ENCODE assay signal across 8 cellular contexts in genomic region chr4:109701566-109702399, GRCh38. TPM values are rescaled to one million over a fixed set of nuclear protein-coding genes. Genes with fewer than 3 reads are reported as not detected.
A peak's percentile ranks its signal among the peaks of the same experiment; 100 is the strongest.
DNase-seq lines count a peak whose midpoint lies in the region; ATAC-seq and TF ChIP-seq lines count a peak whose summit lies in the region.

No MANE protein-coding gene starts in this region.

- POLR2A ChIA-PET in BJ (lab: Charles Lee), result no interaction called here
- POLR2A ChIA-PET in HEK293T (lab: Yijun Ruan, JAX), result interaction anchor here (1.5 kb wide), 1 partner anchor 121 kb away, joined by 3 read pairs; no protein-coding TSS in a partner anchor

- peaks cover 6 to 9% of the 10 kb centered on the region in 2 donors for H3K36me3 Mint-ChIP-seq in activated T-cell treated with anti-CD3 and anti-CD28 coated beads, Interleukin-2, amount 50 U/mL, for 72 hours (ENCODE audit: insufficient read depth in 2 of 2)

- no peaks in the 10 kb centered on the region for H3K9me3 Mint-ChIP-seq in activated T-cell treated with anti-CD3 and anti-CD28 coated beads, Interleukin-2, amount 50 U/mL, for 72 hours

- DNase-seq in BJ (ENCODE audit: low read depth) (no peak), HEK293T (ENCODE audit: extremely low spot score) (peak; percentile 11), iPS-NIHi7 (ENCODE audit: extremely low spot score) (peak; percentile 49), stomach (no peak), hypothalamus (lab: John Stamatoyannopoulos, UW) (no peak), NCI-H524 (lab: John Stamatoyannopoulos, UW) (no peak), hepatic stellate cell (ENCODE audit: low spot score) (no peak)
- peak in 1 of 2 donors; percentile 6 for DNase-seq in activated T-cell treated with anti-CD3 and anti-CD28 coated beads, Interleukin-2, amount 50 U/mL, for 72 hours

- WGBS in stomach, 5 donors, result 21 to 38% (median 27%) methylated on average over 21 of the region's 21 CpGs

- peak overlapping the region; percentile 85 for H3K27ac Mint-ChIP-seq in activated T-cell treated with anti-CD3 and anti-CD28 coated beads, Interleukin-2, amount 50 U/mL, for 72 hours

- H3K27me3 Mint-ChIP-seq in activated T-cell treated with anti-CD3 and anti-CD28 coated beads, Interleukin-2, amount 50 U/mL, for 72 hours (ENCODE audit: low read depth), result no peaks in the 10 kb centered on the region

- H3K27ac ChIP-seq in stomach, result peak overlapping the region; percentile 90 to 98 (median 91)

- peak in 1 of 2 donors; percentile 6 for ATAC-seq in activated T-cell treated with anti-CD3 and anti-CD28 coated beads, Interleukin-2, amount 50 U/mL, for 72 hours (replicated peaks in 1 of 2)

- no peak for TF ChIP-seq EP300 in stomach (IDR thresholded peaks at IDR 0.05)

- TF ChIP-seq CTCF in BJ (IDR thresholded peaks at IDR 0.05; ENCODE audit: insufficient read depth, low read depth, low read length) (no peak), stomach (IDR thresholded peaks at IDR 0.05) (no peak)

- CTCF ChIA-PET in BJ (lab: Yijun Ruan, JAX), result interaction anchor here (0.8 to 1.6 kb wide), 4 partner anchors 11 to 103 kb away, joined by 3 to 7 read pairs (median 4); no protein-coding TSS in a partner anchor
- CTCF ChIA-PET in HEK293T (lab: Yijun Ruan, JAX), result interaction anchor here (0.5 kb wide), 1 partner anchor 178 kb away, joined by 3 read pairs; no protein-coding TSS in a partner anchor

- H3K4me1 Mint-ChIP-seq in activated T-cell treated with anti-CD3 and anti-CD28 coated beads, Interleukin-2, amount 50 U/mL, for 72 hours (ENCODE audit: low read depth), result peaks cover 43% of the 10 kb centered on the region

- TF ChIP-seq POLR2A in stomach (IDR thresholded peaks at IDR 0.05), result no peak

- peak overlapping the region; percentile 95 to 98 for H3K4me3 Mint-ChIP-seq in activated T-cell treated with anti-CD3 and anti-CD28 coated beads, Interleukin-2, amount 50 U/mL, for 72 hours

- peak overlapping the region; percentile 91 for H3K4me3 ChIP-seq in BJ (ENCODE audit: low read depth, low read length)
- H3K4me3 ChIP-seq in stomach, result peak overlapping the region; percentile 82 to 89 (median 86)

- H3K4me1 ChIP-seq in stomach, result peaks cover 18 to 43% (median 23%) of the 10 kb centered on the region in 4 donors

- H3K9me3 ChIP-seq in stomach, result no peaks in the 10 kb centered on the region

- H3K36me3 ChIP-seq in BJ (ENCODE audit: control insufficient read depth, insufficient read depth, low read length) (peaks cover 5% of the 10 kb centered on the region), stomach (peaks cover 0 to 16% (median 11%) of the 10 kb centered on the region in 4 donors)

- no peaks in the 10 kb centered on the region for H3K27me3 ChIP-seq in BJ (ENCODE audit: control insufficient read depth, insufficient read depth, low read length)
- no peaks in the 10 kb centered on the region for H3K27me3 ChIP-seq in stomach

- intact Hi-C loops in stomach (cut with DNase I; ENCODE audit: low total_unique reads), result no loop called here

TF ChIP-seq in HEK293T, 16 proteins besides CTCF, POLR2A, EP300 and RAD21:
- TF ChIP-seq CTBP1 (IDR thresholded peaks at IDR 0.05; ENCODE audit: borderline replicate concordance) (no peak), BHLHE40 (IDR thresholded peaks at IDR 0.05; ENCODE audit: borderline replicate concordance) (no peak), L3MBTL2 (conservative IDR thresholded peaks at IDR 0.05) (peak; percentile 22; the same call in 1 of the 2 replicates)

RNA-seq across cellular contexts. Expression of gene CASP6, which starts 1.5 kb away (rescaled TPM):
- polyA plus RNA-seq in BJ (2011; rRNA removed) (17.0 and 31.6 TPM in 2 replicates), stomach (10 to 100 TPM; 11.6 to 29.0 (median 22.8) TPM)
- 7.2 and 14.5 TPM in 2 replicates for polyA minus RNA-seq in BJ (2011; rRNA and poly(A)+ RNA removed)
- 10 to 100 TPM; 25.1 to 30.3 TPM for total RNA-seq in activated T-cell treated with anti-CD3 and anti-CD28 coated beads, Interleukin-2, amount 50 U/mL, for 72 hours
- 10 to 100 TPM in 4 of 5 donors, 1 to 10 TPM in 1; 2.3 to 68.9 (median 33.8) TPM for total RNA-seq in stomach

RNA-seq across cellular contexts. Expression of gene PLA2G12A, which starts 28.1 kb away (rescaled TPM):
- 52.7 and 62.6 TPM in 2 replicates for polyA plus RNA-seq in BJ (2011; rRNA removed)
- 19.6 and 29.0 TPM in 2 replicates for polyA minus RNA-seq in BJ (2011; rRNA and poly(A)+ RNA removed)
- 10 to 100 TPM; 14.7 to 19.5 TPM for total RNA-seq in activated T-cell treated with anti-CD3 and anti-CD28 coated beads, Interleukin-2, amount 50 U/mL, for 72 hours
- 10 to 100 TPM in 3 of 5 donors, 1 to 10 TPM in 2; 3.5 to 95.9 (median 17.4) TPM for total RNA-seq in stomach
- polyA plus RNA-seq in stomach, result 10 to 100 TPM in 1 of 3 donors, 1 to 10 TPM in 2; 6.4 to 11.9 (median 7.5) TPM

Comparison
In these comparisons a context has a peak if more than half of its experiments do, and no peak if none do; other contexts are left out.
1. DNase-seq: peak in HEK293T (single experiment) and iPS-NIHi7 (single experiment); none in BJ (single experiment), stomach (single experiment), hypothalamus (0 of 51), NCI-H524 (0 of 2) and hepatic stellate cell (single experiment).